Comparison of ENCODE assay signal across 8 cellular contexts in the genomic region with DNA sequence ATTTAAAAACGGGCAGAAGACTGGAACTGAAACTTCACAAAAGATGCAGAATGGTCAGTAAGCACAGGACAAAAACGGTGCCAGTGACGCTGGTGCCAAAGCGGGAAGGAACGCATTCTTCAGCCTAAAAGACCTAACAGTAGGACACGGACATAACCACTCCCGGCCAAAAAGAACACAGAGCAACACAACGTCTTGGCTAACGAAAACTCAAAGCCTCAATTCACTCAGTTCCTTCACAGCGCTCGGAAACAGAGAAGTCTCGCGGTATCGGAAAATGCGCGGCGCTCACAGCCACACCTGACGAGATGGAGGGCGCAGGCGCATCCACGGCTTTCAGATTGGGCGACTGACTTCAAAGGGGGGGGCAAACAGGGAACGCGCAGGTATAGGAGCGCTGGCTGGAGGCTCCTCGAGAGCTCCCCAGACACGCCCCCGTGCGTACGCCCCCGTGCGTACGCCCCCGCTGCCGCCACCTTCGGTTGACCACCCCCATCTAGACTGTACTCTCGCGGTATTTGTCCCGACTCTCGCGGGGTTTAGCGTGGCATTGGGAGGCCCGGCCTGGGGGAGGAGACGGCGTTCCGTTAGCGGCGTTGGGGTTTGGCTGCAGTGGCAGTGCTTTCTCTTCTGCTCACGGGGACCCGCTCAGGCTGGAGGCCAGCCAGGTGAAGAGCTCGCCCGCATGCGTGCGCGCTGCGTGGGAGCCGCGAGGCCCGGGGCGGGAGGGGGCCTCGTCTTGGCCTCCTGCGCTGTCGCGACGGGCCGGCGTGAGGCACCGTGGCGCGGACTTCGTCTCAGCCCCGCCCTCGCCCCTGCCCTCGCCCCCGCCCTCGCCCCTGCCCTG. TPM values are rescaled to one million over a fixed set of nuclear protein-coding genes. Genes with fewer than 3 reads are reported as not detected.
A peak's percentile ranks its signal among the peaks of the same experiment; 100 is the strongest.
DNase-seq lines count a peak whose midpoint lies in the region; ATAC-seq lines count a peak whose summit lies in the region.

A gene (plus strand): TSS at position 576 of the 847 bp plus-strand sequence. CDS start 321 bp downstream, outside the sequence.

- peak within 1 kb of the TSS; percentile 93 to 94 for H3K4me3 Mint-ChIP-seq in effector memory CD8-positive, alpha-beta T cell

- ATAC-seq in GM21360 (IDR thresholded peaks at IDR 0.05; ENCODE audit: unreplicated experiment): peak; percentile 81
- ATAC-seq in effector memory CD8-positive, alpha-beta T cell (replicated peaks): peak; percentile 89

- H3K27ac Mint-ChIP-seq in effector memory CD8-positive, alpha-beta T cell: peak within 1 kb of the TSS; percentile 94 to 96

- peaks cover 58% of the 10 kb centered on the region for H3K36me3 Mint-ChIP-seq in effector memory CD8-positive, alpha-beta T cell (ENCODE audit: insufficient read depth)

- H3K27me3 Mint-ChIP-seq in effector memory CD8-positive, alpha-beta T cell: no peaks in the 10 kb centered on the region

- H3K4me1 Mint-ChIP-seq in effector memory CD8-positive, alpha-beta T cell (ENCODE audit: low read depth in 2 of 2): peaks cover 16 to 35% of the 10 kb centered on the region in 2 donors

- DNase-seq in COLO668 (lab: John Stamatoyannopoulos, UW; ENCODE audit: unreplicated experiment): peak; percentile 97
- peak; percentile 99 for DNase-seq in HT1080 (ENCODE audit: low read depth)
- DNase-seq in NOMO-1 treated with DMSO at 0.1 percent for 48 hours (lab: John Stamatoyannopoulos, UW; ENCODE audit: unreplicated experiment): peak; percentile 98
- peak; percentile 99 for DNase-seq in activated CD8-positive, alpha-beta memory T cell treated with anti-CD3 and anti-CD28 coated beads for 4 hours (ENCODE audit: low read depth in 2 of 2)
- DNase-seq in effector memory CD8-positive, alpha-beta T cell: peak; percentile 100
- DNase-seq in medulla oblongata (ENCODE audit: extremely low spot score): peak; percentile 98
- DNase-seq in stimulated activated CD8-positive, alpha-beta memory T cell treated with anti-CD3 and anti-CD28 coated beads, Interleukin-12 subunit alpha, Interleukin-12 subunit beta, amount 100 ng/mL, for 1 hour (ENCODE audit: low read depth): peak; percentile 98

- peaks cover 0 to 2% of the 10 kb centered on the region in 2 donors for H3K9me3 Mint-ChIP-seq in effector memory CD8-positive, alpha-beta T cell

RNA-seq across cellular contexts. Expression of the gene that starts here (rescaled TPM):
- 12.8 and 16.1 TPM in 2 replicates for total RNA-seq in HT1080 (2014; rRNA removed; shearing (Covaris generic))
- 9.8 and 11.9 TPM in 2 replicates for polyA plus RNA-seq in HT1080 (2015; cell fraction: cytosol; rRNA removed)
- polyA plus RNA-seq in HT1080 (2015; cell fraction: nucleus; rRNA removed): 130 and 145 TPM in 2 replicates

Comparison
In these comparisons a context has a peak if more than half of its experiments do, and no peak if none do; other contexts are left out.
1. Peak in every context shown above with its lines: DNase-seq and ATAC-seq.